ENCODE assay signal across 18 cellular contexts in the genomic region with DNA sequence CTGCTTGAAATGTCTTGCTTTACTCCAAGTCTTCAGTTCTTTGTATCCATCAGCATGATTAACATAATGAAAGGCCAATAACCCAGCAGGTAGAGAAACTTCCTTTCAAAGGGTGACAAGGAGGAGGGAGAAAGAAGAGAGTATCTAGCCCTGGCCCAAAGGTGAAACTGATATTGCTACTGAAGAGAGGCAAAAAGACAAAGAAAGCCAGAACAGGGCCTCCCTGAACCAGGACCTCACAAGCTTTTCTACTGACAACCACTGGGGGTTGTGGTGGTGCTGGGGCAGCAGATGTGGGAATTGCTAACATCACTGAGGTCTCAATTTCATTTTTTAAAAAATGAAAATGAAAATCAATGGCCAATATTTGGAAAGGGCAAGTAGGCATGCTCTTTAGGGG.
"Had no signal": no experiment of that assay in that cellular context is flagged by ENCODE, and none has a peak within 500 bp of the region (broad histone marks: within the 10 kb centered on the region; RNA-seq: fewer than 3 reads in every experiment).

No MANE protein-coding gene starts in this region.

- H3K9me3 ChIP-seq: SK-N-SH had no signal

- H3K27ac ChIP-seq: KMS-11 had no signal

- DNase-seq: IMR-90, Kasumi-1, NCI-H1048, NCI-H1105, NCI-H1417, NCI-H1436 treated with DMSO at 0.1 percent for 48 hours, NCI-H1694, NCI-H187 treated with DMSO at 0.1 percent for 48 hours, NCI-H2029 treated with DMSO at 0.1 percent for 48 hours, NCI-H2227 treated with DMSO at 0.1 percent for 48 hours, NCI-H524, NCI-H526 treated with DMSO at 0.1 percent for 48 hours, NCI-H748 treated with DMSO at 0.1 percent for 48 hours, Right ventricle myocardium superior, RPMI8226, SK-N-SH had no signal

- ATAC-seq: HepG2 had no signal
